In genomic region chr1:230254265-230254664, GRCh38 we compare ENCODE assay signal across 25 cellular contexts.
"Had no signal": no experiment of that assay in that cellular context is flagged by ENCODE, and none has a peak within 500 bp of the region (broad histone marks: within the 10 kb centered on the region; RNA-seq: fewer than 3 reads in every experiment).

No MANE protein-coding gene starts in this region.

- H3K27me3 ChIP-seq: dorsolateral prefrontal cortex, gastrocnemius medialis, hepatocyte, neural progenitor cell, tibial nerve had no signal

- H3K9ac ChIP-seq: neural progenitor cell had no signal

- H3K4me3 Mint-ChIP-seq: activated naive CD8-positive, alpha-beta T cell treated with anti-CD3 and anti-CD28 coated beads, Interleukin-2, amount 50 U/mL, for 24 hours; activated T-helper 1 cell treated with anti-CD3 and anti-CD28 coated beads, Interleukin-12 subunit alpha, Interleukin-12 subunit beta, Interleukin-2, Interleukin-4 antibody, amounts not matched to agents 30 ng/mL and 10 ng/mL and 1 ng/mL, durations not matched to agents 14 hours and 24 hours and 36 hours; natural killer cell; neural progenitor cell had no signal

- H3K27ac Mint-ChIP-seq: activated naive CD8-positive, alpha-beta T cell treated with anti-CD3 and anti-CD28 coated beads, Interleukin-2, amount 50 U/mL, for 24 hours; natural killer cell; neural progenitor cell had no signal

- H3K27ac ChIP-seq: coronary artery, dorsolateral prefrontal cortex, gastrocnemius medialis, hepatocyte, neural progenitor cell, tibial nerve, VCaP had no signal

- H3K36me3 ChIP-seq: neural progenitor cell had no signal

- DNase-seq: activated CD4-positive, alpha-beta T cell treated with anti-CD3 and anti-CD28 coated beads for 4 hours; activated CD4-positive, alpha-beta T cell treated with anti-CD3 and anti-CD28 coated beads, Interleukin-2, amount 50 U/mL, for 4 hours; activated gamma-delta T cell treated with Interleukin-2 at 50 U/mL for 16 hours; activated naive CD4-positive, alpha-beta T cell treated with anti-CD3 and anti-CD28 coated beads, Interleukin-2, amount 50 U/mL, for 16 hours; activated naive CD8-positive, alpha-beta T cell treated with anti-CD3 and anti-CD28 coated beads, Interleukin-2, amount 50 U/mL, for 24 hours; amygdala; dorsolateral prefrontal cortex; effector memory CD4-positive, alpha-beta T cell; erythroblast; gastrocnemius medialis; glutamatergic neuron; left cardiac atrium; midbrain; natural killer cell; occipital lobe; right cardiac atrium; stimulated activated CD4-positive, alpha-beta T cell treated with anti-CD3 and anti-CD28 coated beads, Interleukin-2, amount 100 ng/mL, for 48 hours; stimulated activated naive CD4-positive, alpha-beta T cell treated with Interleukin-2 at 50 U/mL for 16 hours; T-helper 9 cell had no signal

- H3K4me3 ChIP-seq: coronary artery, dorsolateral prefrontal cortex, gastrocnemius medialis, hepatocyte, neural progenitor cell, tibial nerve had no signal

- H3K9me3 Mint-ChIP-seq: activated naive CD8-positive, alpha-beta T cell treated with anti-CD3 and anti-CD28 coated beads, Interleukin-2, amount 50 U/mL, for 24 hours; activated T-helper 1 cell treated with anti-CD3 and anti-CD28 coated beads, Interleukin-12 subunit alpha, Interleukin-12 subunit beta, Interleukin-2, Interleukin-4 antibody, amounts not matched to agents 30 ng/mL and 10 ng/mL and 1 ng/mL, durations not matched to agents 14 hours and 24 hours and 36 hours; natural killer cell had no signal

- H3K27me3 Mint-ChIP-seq: activated naive CD8-positive, alpha-beta T cell treated with anti-CD3 and anti-CD28 coated beads, Interleukin-2, amount 50 U/mL, for 24 hours had no signal

- ATAC-seq: activated naive CD8-positive, alpha-beta T cell treated with anti-CD3 and anti-CD28 coated beads, Interleukin-2, amount 50 U/mL, for 24 hours; gastrocnemius medialis; left cardiac atrium; natural killer cell; right cardiac atrium had no signal

- H3K9me3 ChIP-seq: gastrocnemius medialis, tibial nerve had no signal
